In genomic region chr16:85481206-85481605, GRCh38 we compare ENCODE assay signal across 2 cellular contexts.
TF ChIP-seq lines count a peak whose summit lies in the region.

No MANE protein-coding gene starts in this region.

TF ChIP-seq in SK-N-SH, 30 proteins besides CTCF, POLR2A, EP300 and RAD21 (continued from another document):
- TF ChIP-seq CHD2 (IDR thresholded peaks at IDR 0.05; ENCODE audit: low read length, partially characterized antibody): no peak
- TF ChIP-seq NFIC (IDR thresholded peaks at IDR 0.05; ENCODE audit: borderline replicate concordance): no peak
- no peak for TF ChIP-seq FOXM1 (IDR thresholded peaks at IDR 0.05; ENCODE audit: low read depth)
- TF ChIP-seq USF2 (IDR thresholded peaks at IDR 0.05; ENCODE audit: borderline replicate concordance, low read depth, low read length): no peak
- no peak for TF ChIP-seq YY1 (IDR thresholded peaks at IDR 0.05; ENCODE audit: low read depth)
- no peak for TF ChIP-seq MEF2A (IDR thresholded peaks at IDR 0.05; ENCODE audit: borderline replicate concordance, low read depth)
- no peak for TF ChIP-seq EZH2phosphoT487 (IDR thresholded peaks at IDR 0.05; ENCODE audit: borderline replicate concordance, low read depth)
- TF ChIP-seq MAX (IDR thresholded peaks at IDR 0.05; ENCODE audit: low read depth): no peak
- TF ChIP-seq ZBTB33 (IDR thresholded peaks at IDR 0.05; ENCODE audit: borderline replicate concordance, low read depth): no peak

TF ChIP-seq in GM12878, 131 proteins besides CTCF, POLR2A, EP300 and RAD21 (continued from another document):
- no peak for TF ChIP-seq ZNF687 (IDR thresholded peaks at IDR 0.05)
- TF ChIP-seq IRF5 (IDR thresholded peaks at IDR 0.05; ENCODE audit: borderline replicate concordance): no peak
- TF ChIP-seq BRCA1 (IDR thresholded peaks at IDR 0.05; ENCODE audit: low read depth, low read length): no peak
- TF ChIP-seq TCF12 (IDR thresholded peaks at IDR 0.05; ENCODE audit: low read depth, low read length): no peak
